ENCODE assay signal across 1 cellular context in the genomic region with DNA sequence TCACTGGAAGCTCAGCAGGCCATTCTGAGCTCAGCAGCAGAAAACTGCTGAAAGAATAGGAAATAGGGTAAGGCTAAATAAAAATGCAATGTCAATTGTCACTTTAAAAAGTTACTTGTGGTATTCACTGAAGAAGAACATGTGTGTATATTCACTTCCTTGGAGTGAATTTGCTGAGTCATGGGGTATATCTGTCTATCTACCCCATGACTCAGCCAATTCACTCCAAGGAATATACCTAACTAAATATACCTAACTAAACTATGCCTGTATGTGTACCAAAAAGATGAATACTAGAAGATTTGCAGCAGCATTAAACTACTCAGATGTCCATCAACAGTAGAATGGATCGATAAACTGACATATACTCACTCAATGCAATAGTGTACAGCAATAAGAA.
TF ChIP-seq lines count a peak whose summit lies in the region.

No MANE protein-coding gene starts in this region.

TF ChIP-seq in K562, 482 proteins besides CTCF, POLR2A, EP300 and RAD21 (continued from another document and continues in another):
- TF ChIP-seq ZNF217 (CRISPR knock-in tag; IDR thresholded peaks at IDR 0.05) (no peak), NBN (IDR thresholded peaks at IDR 0.05; ENCODE audit: low read depth) (no peak), EGR1 (conservative IDR thresholded peaks at IDR 0.05) (no peak), TRIM24 (IDR thresholded peaks at IDR 0.05) (peak; percentile 48 to 55), NR2F6 (CRISPR knock-in tag; IDR thresholded peaks at IDR 0.05) (no peak), CBX8 (IDR thresholded peaks at IDR 0.05; ENCODE audit: borderline replicate concordance, extremely low read depth, low read depth, low read length, poor library complexity, severe bottlenecking) (no peak), BACH1 (tag; IDR thresholded peaks at IDR 0.05) (peak; percentile 85; the same call in 1 of the 2 replicates), ZFP1 (CRISPR knock-in tag; IDR thresholded peaks at IDR 0.05) (0 out of 2 replicates have a peak, but pooled peaks have one; percentile 17), BRCA1 (IDR thresholded peaks at IDR 0.05) (no peak), BRCA1 (CRISPR knock-in tag; IDR thresholded peaks at IDR 0.05) (no peak), ZNF24 (IDR thresholded peaks at IDR 0.05) (no peak), IFI16 (CRISPR knock-in tag; IDR thresholded peaks at IDR 0.05) (no peak), SMARCB1 (IDR thresholded peaks at IDR 0.05; ENCODE audit: insufficient read length, low read depth) (no peak), PYGO2 (tag; IDR thresholded peaks at IDR 0.05) (no peak), MEF2A (IDR thresholded peaks at IDR 0.05; ENCODE audit: control insufficient read depth, low read depth, low read length) (no peak), ILK (tag; IDR thresholded peaks at IDR 0.05; ENCODE audit: borderline replicate concordance, low read depth) (no peak), HDGF (IDR thresholded peaks at IDR 0.05) (no peak), RBM22 (IDR thresholded peaks at IDR 0.05; ENCODE audit: low read depth, low read length, poor library complexity, severe bottlenecking) (no peak), ZNF324 (CRISPR knock-in tag; IDR thresholded peaks at IDR 0.05) (no peak), ZNF77 (CRISPR knock-in tag; IDR thresholded peaks at IDR 0.05) (no peak), SIRT6 (IDR thresholded peaks at IDR 0.05; ENCODE audit: low read depth, low read length) (no peak), DPF2 (IDR thresholded peaks at IDR 0.05) (peak; percentile 40; the same call in 1 of the 2 replicates), RBFOX2 (IDR thresholded peaks at IDR 0.05; ENCODE audit: low read depth, low read length) (no peak), RBM39 (optimal IDR thresholded peaks at IDR 0.05; ENCODE audit: low read depth, low read length) (no peak), CTBP1 (IDR thresholded peaks at IDR 0.05; ENCODE audit: borderline replicate concordance) (no peak), RCOR1 (IDR thresholded peaks at IDR 0.05; ENCODE audit: borderline replicate concordance in 1 of 2, low read depth in 2 of 2, low read length in 2 of 2) (no peak), NR3C1 (CRISPR knock-in tag; IDR thresholded peaks at IDR 0.05) (no peak), PRPF4 (IDR thresholded peaks at IDR 0.05; ENCODE audit: insufficient read depth, low read depth, low read length, poor library complexity, severe bottlenecking) (no peak), PCBP1 (IDR thresholded peaks at IDR 0.05; ENCODE audit: low read depth, low read length, poor library complexity, severe bottlenecking) (no peak), ZC3H4 (CRISPR knock-in tag; IDR thresholded peaks at IDR 0.05; ENCODE audit: borderline replicate concordance) (no peak), ZNF584 (CRISPR knock-in tag; IDR thresholded peaks at IDR 0.05; ENCODE audit: low read depth) (no peak), SMAD4 (CRISPR knock-in tag; conservative IDR thresholded peaks at IDR 0.05) (no peak), ZNF316 (IDR thresholded peaks at IDR 0.05) (peak; percentile 99), ZNF347 (CRISPR knock-in tag; IDR thresholded peaks at IDR 0.05; ENCODE audit: low read depth) (no peak), E2F1 (CRISPR knock-in tag; IDR thresholded peaks at IDR 0.05) (no peak), CBFA2T2 (conservative IDR thresholded peaks at IDR 0.05) (no peak), TBL1XR1 (IDR thresholded peaks at IDR 0.05; ENCODE audit: low read length in 2 of 2) (no peak), KAT7 (CRISPR knock-in tag; IDR thresholded peaks at IDR 0.05; ENCODE audit: borderline replicate concordance) (no peak), ZBTB17 (CRISPR knock-in tag; IDR thresholded peaks at IDR 0.05) (no peak), MAFG (tag; conservative IDR thresholded peaks at IDR 0.05) (peak; percentile 91), SRSF1 (IDR thresholded peaks at IDR 0.05; ENCODE audit: low read depth, low read length) (no peak), ZBTB1 (CRISPR knock-in tag; IDR thresholded peaks at IDR 0.05; ENCODE audit: borderline replicate concordance, low read depth) (no peak), ZNF740 (CRISPR knock-in tag; IDR thresholded peaks at IDR 0.05) (no peak), ZNF740 (tag; IDR thresholded peaks at IDR 0.05) (no peak), EHMT2 (IDR thresholded peaks at IDR 0.05) (no peak), C11orf30 (IDR thresholded peaks at IDR 0.05; ENCODE audit: low read depth) (peak; percentile 94), COPS2 (conservative IDR thresholded peaks at IDR 0.05) (no peak), ZNF146 (CRISPR knock-in tag; IDR thresholded peaks at IDR 0.05; ENCODE audit: unreplicated experiment) (no peak), E2F6 (IDR thresholded peaks at IDR 0.05; ENCODE audit: borderline replicate concordance in 1 of 2, extremely low read depth in 1 of 2, insufficient read depth in 1 of 2, insufficient read length in 1 of 2, low read depth in 1 of 2, low read length in 1 of 2, poor library complexity in 1 of 2, severe bottlenecking in 1 of 2) (no peak), TEAD4 (IDR thresholded peaks at IDR 0.05; ENCODE audit: low read length) (no peak), TEAD4 (CRISPR knock-in tag; IDR thresholded peaks at IDR 0.05; ENCODE audit: borderline replicate concordance) (no peak), ETV6 (IDR thresholded peaks at IDR 0.05; ENCODE audit: borderline replicate concordance in 1 of 2, low read depth in 2 of 2, low read length in 1 of 2) (no peak), ETV6 (CRISPR knock-in tag; IDR thresholded peaks at IDR 0.05; ENCODE audit: borderline replicate concordance) (no peak), BRD9 (IDR thresholded peaks at IDR 0.05; ENCODE audit: low read depth, partially characterized antibody) (no peak), NFATC3 (IDR thresholded peaks at IDR 0.05) (no peak), ILF3 (IDR thresholded peaks at IDR 0.05; ENCODE audit: borderline replicate concordance) (no peak), MYC (IDR thresholded peaks at IDR 0.05; ENCODE audit: low read depth, low read length) (no peak), MYC (CRISPR knock-in tag; IDR thresholded peaks at IDR 0.05; ENCODE audit: borderline replicate concordance, low read depth) (no peak), HMBOX1 (IDR thresholded peaks at IDR 0.05) (no peak), NFE2 (IDR thresholded peaks at IDR 0.05; ENCODE audit: low read depth) (peak; percentile 85), CGGBP1 (CRISPR knock-in tag; IDR thresholded peaks at IDR 0.05) (no peak), CC2D1A (IDR thresholded peaks at IDR 0.05) (no peak), STAG1 (CRISPR knock-in tag; IDR thresholded peaks at IDR 0.05; ENCODE audit: borderline replicate concordance) (no peak), POLR3G (IDR thresholded peaks at IDR 0.05; ENCODE audit: extremely low read depth, insufficient read length, insufficient replicate concordance) (no peak)
- TF ChIP-seq, protein P1, sequence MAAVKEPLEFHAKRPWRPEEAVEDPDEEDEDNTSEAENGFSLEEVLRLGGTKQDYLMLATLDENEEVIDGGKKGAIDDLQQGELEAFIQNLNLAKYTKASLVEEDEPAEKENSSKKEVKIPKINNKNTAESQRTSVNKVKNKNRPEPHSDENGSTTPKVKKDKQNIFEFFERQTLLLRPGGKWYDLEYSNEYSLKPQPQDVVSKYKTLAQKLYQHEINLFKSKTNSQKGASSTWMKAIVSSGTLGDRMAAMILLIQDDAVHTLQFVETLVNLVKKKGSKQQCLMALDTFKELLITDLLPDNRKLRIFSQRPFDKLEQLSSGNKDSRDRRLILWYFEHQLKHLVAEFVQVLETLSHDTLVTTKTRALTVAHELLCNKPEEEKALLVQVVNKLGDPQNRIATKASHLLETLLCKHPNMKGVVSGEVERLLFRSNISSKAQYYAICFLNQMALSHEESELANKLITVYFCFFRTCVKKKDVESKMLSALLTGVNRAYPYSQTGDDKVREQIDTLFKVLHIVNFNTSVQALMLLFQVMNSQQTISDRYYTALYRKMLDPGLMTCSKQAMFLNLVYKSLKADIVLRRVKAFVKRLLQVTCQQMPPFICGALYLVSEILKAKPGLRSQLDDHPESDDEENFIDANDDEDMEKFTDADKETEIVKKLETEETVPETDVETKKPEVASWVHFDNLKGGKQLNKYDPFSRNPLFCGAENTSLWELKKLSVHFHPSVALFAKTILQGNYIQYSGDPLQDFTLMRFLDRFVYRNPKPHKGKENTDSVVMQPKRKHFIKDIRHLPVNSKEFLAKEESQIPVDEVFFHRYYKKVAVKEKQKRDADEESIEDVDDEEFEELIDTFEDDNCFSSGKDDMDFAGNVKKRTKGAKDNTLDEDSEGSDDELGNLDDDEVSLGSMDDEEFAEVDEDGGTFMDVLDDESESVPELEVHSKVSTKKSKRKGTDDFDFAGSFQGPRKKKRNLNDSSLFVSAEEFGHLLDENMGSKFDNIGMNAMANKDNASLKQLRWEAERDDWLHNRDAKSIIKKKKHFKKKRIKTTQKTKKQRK (IDR thresholded peaks at IDR 0.05; ENCODE audit: borderline replicate concordance, low read depth, low read length): no peak
- TF ChIP-seq, protein P2, sequence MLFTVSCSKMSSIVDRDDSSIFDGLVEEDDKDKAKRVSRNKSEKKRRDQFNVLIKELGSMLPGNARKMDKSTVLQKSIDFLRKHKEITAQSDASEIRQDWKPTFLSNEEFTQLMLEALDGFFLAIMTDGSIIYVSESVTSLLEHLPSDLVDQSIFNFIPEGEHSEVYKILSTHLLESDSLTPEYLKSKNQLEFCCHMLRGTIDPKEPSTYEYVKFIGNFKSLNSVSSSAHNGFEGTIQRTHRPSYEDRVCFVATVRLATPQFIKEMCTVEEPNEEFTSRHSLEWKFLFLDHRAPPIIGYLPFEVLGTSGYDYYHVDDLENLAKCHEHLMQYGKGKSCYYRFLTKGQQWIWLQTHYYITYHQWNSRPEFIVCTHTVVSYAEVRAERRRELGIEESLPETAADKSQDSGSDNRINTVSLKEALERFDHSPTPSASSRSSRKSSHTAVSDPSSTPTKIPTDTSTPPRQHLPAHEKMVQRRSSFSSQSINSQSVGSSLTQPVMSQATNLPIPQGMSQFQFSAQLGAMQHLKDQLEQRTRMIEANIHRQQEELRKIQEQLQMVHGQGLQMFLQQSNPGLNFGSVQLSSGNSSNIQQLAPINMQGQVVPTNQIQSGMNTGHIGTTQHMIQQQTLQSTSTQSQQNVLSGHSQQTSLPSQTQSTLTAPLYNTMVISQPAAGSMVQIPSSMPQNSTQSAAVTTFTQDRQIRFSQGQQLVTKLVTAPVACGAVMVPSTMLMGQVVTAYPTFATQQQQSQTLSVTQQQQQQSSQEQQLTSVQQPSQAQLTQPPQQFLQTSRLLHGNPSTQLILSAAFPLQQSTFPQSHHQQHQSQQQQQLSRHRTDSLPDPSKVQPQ (CRISPR knock-in tag; IDR thresholded peaks at IDR 0.05; ENCODE audit: borderline replicate concordance): no peak
